22 cellular contexts compared by ENCODE assay signal in genomic region chr11:127412722-127413121, GRCh38.
DNase-seq lines count a peak whose midpoint lies in the region; ATAC-seq and TF ChIP-seq lines count a peak whose summit lies in the region.
"Had no signal": no experiment of that assay in that cellular context is flagged by ENCODE, and none has a peak within 500 bp of the region (broad histone marks: within the 10 kb centered on the region; RNA-seq: fewer than 3 reads in every experiment).

No MANE protein-coding gene starts in this region.

- H3K27ac ChIP-seq in GM23338 (ENCODE audit: low read depth) = no peak overlapping the region
- H3K27ac ChIP-seq: 22Rv1, SJCRH30 had no signal

- peaks cover 3% of the 10 kb centered on the region for H3K27me3 Mint-ChIP-seq in GM23338 (ENCODE audit: insufficient read depth, low read depth, poor library complexity)
- H3K27me3 Mint-ChIP-seq: B cell; CD4-positive, CD25-positive, alpha-beta regulatory T cell had no signal

- ATAC-seq in GM23338 = peak; percentile 31; the same call in 1 of the 3 replicates
- ATAC-seq in left colon = peak; percentile 35
- ATAC-seq in GM19452 (IDR thresholded peaks at IDR 0.05; ENCODE audit: unreplicated experiment) = no peak
- ATAC-seq: GM12878, HepG2 had no signal

- H3K9me2 ChIP-seq in GM23338 (ENCODE audit: insufficient read depth) = no peaks in the 10 kb centered on the region

- no peaks in the 10 kb centered on the region for H3K27me3 ChIP-seq in GM23338 (ENCODE audit: insufficient read depth)
- H3K27me3 ChIP-seq: SJCRH30 had no signal

- H2AFZ ChIP-seq in GM23338 = no peak overlapping the region

- H3K4me3 ChIP-seq in GM23338 = no peak overlapping the region
- H3K4me3 ChIP-seq: GM12878, SJCRH30 had no signal

- H3K79me2 ChIP-seq in GM23338 (replicated peaks; ENCODE audit: insufficient read depth) = no peaks in the 10 kb centered on the region

- no peaks in the 10 kb centered on the region for H3K4me1 Mint-ChIP-seq in GM23338
- H3K4me1 Mint-ChIP-seq: B cell; CD4-positive, CD25-positive, alpha-beta regulatory T cell had no signal

- no peak overlapping the region for H3K27ac Mint-ChIP-seq in GM23338
- H3K27ac Mint-ChIP-seq: B cell; CD4-positive, CD25-positive, alpha-beta regulatory T cell had no signal

- intact Hi-C loops in left colon (cut with DNase I, micrococcal nuclease) = no loop called here

- no peak overlapping the region for H3K4me3 Mint-ChIP-seq in GM23338
- H3K4me3 Mint-ChIP-seq: B cell; CD4-positive, CD25-positive, alpha-beta regulatory T cell had no signal

- H3F3A ChIP-seq in GM23338 (replicated peaks; ENCODE audit: low read depth) = no peaks in the 10 kb centered on the region

- DNase-seq in DMS153 (lab: John Stamatoyannopoulos, UW) (peak; percentile 35), DMS153 treated with DMSO at 0.1 percent for 48 hours (lab: John Stamatoyannopoulos, UW; ENCODE audit: unreplicated experiment) (no peak), GM23338 (ENCODE audit: low spot score) (no peak), NCI-H69 (lab: John Stamatoyannopoulos, UW) (peak; percentile 83), left colon (peak in 1 of 2 donors; percentile 6), islet precursor cell (no peak), NCI-H2171 (lab: John Stamatoyannopoulos, UW) (no peak)
- DNase-seq: Calu3; CD4-positive, CD25-positive, alpha-beta regulatory T cell; DND-41; GOT3; KG1; NCI-H1048; NCI-H187 treated with DMSO at 0.1 percent for 48 hours; NCI-H524; RPMI8226; SJCRH30 had no signal

- H3K4me2 ChIP-seq in GM23338 = no peak overlapping the region

- no peaks in the 10 kb centered on the region; the same call in 2 of the 3 replicates for H3K36me3 Mint-ChIP-seq in GM23338 (ENCODE audit: low read depth)
- H3K36me3 Mint-ChIP-seq: CD4-positive, CD25-positive, alpha-beta regulatory T cell had no signal

- H3K36me3 ChIP-seq in GM23338 (ENCODE audit: insufficient read depth) = no peaks in the 10 kb centered on the region
- H3K36me3 ChIP-seq: SJCRH30 had no signal

- no peaks in the 10 kb centered on the region for H3K4me1 ChIP-seq in GM23338 (ENCODE audit: insufficient read depth)
- H3K4me1 ChIP-seq: SJCRH30 had no signal

- no peaks in the 10 kb centered on the region for H4K20me1 ChIP-seq in GM23338 (replicated peaks; ENCODE audit: insufficient read depth)

- TF ChIP-seq CTCF in GM23338 (conservative IDR thresholded peaks at IDR 0.05; ENCODE audit: low read depth in 2 of 2) = no peak

- H3K9me3 Mint-ChIP-seq in GM23338 = peaks cover 7% of the 10 kb centered on the region; the same call in 2 of the 3 replicates

TF ChIP-seq in GM23338, 12 proteins besides CTCF, POLR2A, EP300 and RAD21:
- TF ChIP-seq REST (IDR thresholded peaks at IDR 0.05; ENCODE audit: unreplicated experiment) = no peak
TF ChIP-seq in GM23338: peak in this region for 0.

Comparison
In these comparisons a context has a peak if more than half of its experiments do, and no peak if none do; other contexts are left out.
1. DNase-seq: peak in DMS153 (single experiment) and NCI-H69 (single experiment); none in DMS153 treated with DMSO at 0.1 percent for 48 hours (single experiment), GM23338 (single experiment), islet precursor cell (single experiment) and NCI-H2171 (single experiment).